1 cellular context compared by ENCODE assay signal in genomic region chr1:184792450-184792969, GRCh38.
TF ChIP-seq lines count a peak whose summit lies in the region.

No MANE protein-coding gene starts in this region.

TF ChIP-seq in HepG2, 621 proteins besides CTCF, POLR2A, EP300 and RAD21 (continued from another document and continues in another):
- TF ChIP-seq ZNF704 (CRISPR knock-in tag; IDR thresholded peaks at IDR 0.05; ENCODE audit: borderline replicate concordance) (no peak), HNRNPK (IDR thresholded peaks at IDR 0.05; ENCODE audit: low read depth, low read length, poor library complexity, severe bottlenecking) (no peak), ZGPAT (CRISPR knock-in tag; IDR thresholded peaks at IDR 0.05) (0 out of 2 replicates have a peak, but pooled peaks have one; percentile 39), KLF13 (CRISPR knock-in tag; IDR thresholded peaks at IDR 0.05) (no peak), PITX1 (CRISPR knock-in tag; IDR thresholded peaks at IDR 0.05) (no peak), DDIT3 (CRISPR knock-in tag; IDR thresholded peaks at IDR 0.05) (no peak), ZNF17 (CRISPR knock-in tag; IDR thresholded peaks at IDR 0.05) (no peak), NR2F2 (IDR thresholded peaks at IDR 0.05; ENCODE audit: borderline replicate concordance, low read depth) (0 out of 2 replicates have a peak, but pooled peaks have one; percentile 26), THAP11 (CRISPR knock-in tag; IDR thresholded peaks at IDR 0.05) (peak; percentile 54; the same call in 1 of the 2 replicates), REXO4 (CRISPR knock-in tag; IDR thresholded peaks at IDR 0.05; ENCODE audit: borderline replicate concordance) (no peak), HMGXB3 (CRISPR knock-in tag; IDR thresholded peaks at IDR 0.05; ENCODE audit: borderline replicate concordance) (no peak), UBTF (CRISPR knock-in tag; IDR thresholded peaks at IDR 0.05) (0 out of 2 replicates have a peak, but pooled peaks have one; percentile 24), ZNF326 (CRISPR knock-in tag; IDR thresholded peaks at IDR 0.05; ENCODE audit: borderline replicate concordance) (no peak), ZMYM2 (CRISPR knock-in tag; IDR thresholded peaks at IDR 0.05) (no peak), KLF16 (CRISPR knock-in tag; IDR thresholded peaks at IDR 0.05) (no peak), ZNF572 (CRISPR knock-in tag; IDR thresholded peaks at IDR 0.05) (0 out of 2 replicates have a peak, but pooled peaks have one; percentile 59), ZNF761 (CRISPR knock-in tag; conservative IDR thresholded peaks at IDR 0.05) (no peak), SRY (CRISPR knock-in tag; IDR thresholded peaks at IDR 0.05) (no peak), PPARG (CRISPR knock-in tag; conservative IDR thresholded peaks at IDR 0.05) (no peak; the same call in 1 of the 2 replicates), ZNF777 (CRISPR knock-in tag; IDR thresholded peaks at IDR 0.05) (no peak), ZNF713 (CRISPR knock-in tag; IDR thresholded peaks at IDR 0.05) (no peak), ZNF672 (CRISPR knock-in tag; IDR thresholded peaks at IDR 0.05) (no peak), HOXD1 (CRISPR knock-in tag; IDR thresholded peaks at IDR 0.05) (no peak), ZNF275 (CRISPR knock-in tag; IDR thresholded peaks at IDR 0.05; ENCODE audit: borderline replicate concordance) (no peak), ZNF276 (CRISPR knock-in tag; IDR thresholded peaks at IDR 0.05; ENCODE audit: low read depth) (no peak), ZHX1 (CRISPR knock-in tag; IDR thresholded peaks at IDR 0.05; ENCODE audit: low read depth) (no peak), GMEB1 (CRISPR knock-in tag; IDR thresholded peaks at IDR 0.05; ENCODE audit: borderline replicate concordance) (no peak), ZNF274 (CRISPR knock-in tag; IDR thresholded peaks at IDR 0.05) (no peak), KDM1A (CRISPR knock-in tag; IDR thresholded peaks at IDR 0.05) (no peak), ARID3A (IDR thresholded peaks at IDR 0.05; ENCODE audit: low read depth, low read length) (no peak), NKX3-1 (CRISPR knock-in tag; IDR thresholded peaks at IDR 0.05) (no peak), MYNN (CRISPR knock-in tag; IDR thresholded peaks at IDR 0.05; ENCODE audit: low read depth) (no peak), TEAD2 (CRISPR knock-in tag; IDR thresholded peaks at IDR 0.05) (no peak), ZNF770 (CRISPR knock-in tag; IDR thresholded peaks at IDR 0.05) (no peak), KLF15 (CRISPR knock-in tag; IDR thresholded peaks at IDR 0.05; ENCODE audit: borderline replicate concordance) (no peak), PHF21A (CRISPR knock-in tag; IDR thresholded peaks at IDR 0.05) (peak; percentile 49; the same call in 1 of the 2 replicates), HNRNPLL (IDR thresholded peaks at IDR 0.05; ENCODE audit: low read depth, low read length, poor library complexity, severe bottlenecking) (no peak), MED1 (CRISPR knock-in tag; IDR thresholded peaks at IDR 0.05) (0 out of 2 replicates have a peak, but pooled peaks have one; percentile 21)
